Comparison of ENCODE assay signal across 1 cellular context in genomic region chr2:61018798-61019197, GRCh38.
TF ChIP-seq lines count a peak whose summit lies in the region.

No MANE protein-coding gene starts in this region.

TF ChIP-seq in K562, 482 proteins besides CTCF, POLR2A, EP300 and RAD21:
- TF ChIP-seq ZNF175 (CRISPR knock-in tag; IDR thresholded peaks at IDR 0.05; ENCODE audit: low read depth) (no peak), ZNF134 (CRISPR knock-in tag; conservative IDR thresholded peaks at IDR 0.05) (no peak), MAZ (CRISPR knock-in tag; conservative IDR thresholded peaks at IDR 0.05 in 1 of 2, IDR thresholded peaks at IDR 0.05 in 1 of 2) (no peak), POLR3A (IDR thresholded peaks at IDR 0.05; ENCODE audit: borderline replicate concordance, extremely low read depth, insufficient read depth, insufficient read length) (no peak), E2F5 (CRISPR knock-in tag; IDR thresholded peaks at IDR 0.05) (no peak), CCAR2 (IDR thresholded peaks at IDR 0.05; ENCODE audit: low read depth, low read length) (no peak), EHMT2 (IDR thresholded peaks at IDR 0.05) (no peak), ZNF511 (CRISPR knock-in tag; IDR thresholded peaks at IDR 0.05) (no peak), CGGBP1 (CRISPR knock-in tag; IDR thresholded peaks at IDR 0.05) (no peak), CREB3 (tag; conservative IDR thresholded peaks at IDR 0.05; ENCODE audit: low read depth) (no peak), SNRNP70 (optimal IDR thresholded peaks at IDR 0.05; ENCODE audit: low read depth, low read length) (no peak), ZMIZ1 (IDR thresholded peaks at IDR 0.05; ENCODE audit: low read depth in 2 of 2, low read length in 2 of 2) (no peak), ZC3H4 (CRISPR knock-in tag; IDR thresholded peaks at IDR 0.05; ENCODE audit: borderline replicate concordance) (no peak), JUNB (CRISPR knock-in tag; conservative IDR thresholded peaks at IDR 0.05) (no peak), OTX1 (CRISPR knock-in tag; IDR thresholded peaks at IDR 0.05) (no peak), ARID1B (IDR thresholded peaks at IDR 0.05) (no peak), DDX20 (tag; IDR thresholded peaks at IDR 0.05; ENCODE audit: low read depth) (no peak), CEBPB (tag; IDR thresholded peaks at IDR 0.05) (no peak)
